ENCODE assay signal across 22 cellular contexts in genomic region chr5:143593723-143594122, GRCh38.
DNase-seq lines count a peak whose midpoint lies in the region; ATAC-seq and TF ChIP-seq lines count a peak whose summit lies in the region.
"Had no signal": no experiment of that assay in that cellular context is flagged by ENCODE, and none has a peak within 500 bp of the region (broad histone marks: within the 10 kb centered on the region; RNA-seq: fewer than 3 reads in every experiment).

No MANE protein-coding gene starts in this region.

- H3K79me1 ChIP-seq in trophoblast cell (ENCODE audit: low read length) = peaks cover 4% of the 10 kb centered on the region

- H3K14ac ChIP-seq in trophoblast cell (ENCODE audit: low read length) = no peak overlapping the region

- no peak overlapping the region for H2BK120ac ChIP-seq in trophoblast cell (ENCODE audit: insufficient read depth, low read length, poor library complexity)

- peak overlapping the region; percentile 4 for H2BK12ac ChIP-seq in trophoblast cell (ENCODE audit: low read length)

- H3K9ac ChIP-seq in mammary epithelial cell (ENCODE audit: insufficient read depth, low read length) (no peak overlapping the region), MM.1S (ENCODE audit: low read length) (peak overlapping the region; percentile 59), trophoblast cell (ENCODE audit: low read length) (no peak overlapping the region), neural progenitor cell (no peak overlapping the region)
- H3K9ac ChIP-seq: KMS-11 had no signal

- no TSS peak for BruUV-seq in MCF 10A (replicated peaks; lab: Mats Ljungman, UMichigan)
- BruUV-seq in mammary epithelial cell (replicated peaks; lab: Mats Ljungman, UMichigan) = no TSS peak

- no peaks in the 10 kb centered on the region for H3K9me2 ChIP-seq in MM.1S (replicated peaks; ENCODE audit: insufficient read depth, low read length)

- dilution Hi-C loops in mammary epithelial cell (cut with HindIII; ENCODE audit: low sequenced_read_pairs) = no loop called here

- peaks cover 22% of the 10 kb centered on the region for H3K4me1 Mint-ChIP-seq in MCF 10A (ENCODE audit: insufficient read depth, unreplicated experiment)
- peaks cover 10% of the 10 kb centered on the region for H3K4me1 Mint-ChIP-seq in neural progenitor cell

- H2AFZ ChIP-seq in mammary epithelial cell (ENCODE audit: low read depth, low read length) (no peak overlapping the region), MM.1S (ENCODE audit: low read length) (peak overlapping the region; percentile 37), trophoblast cell (ENCODE audit: insufficient read depth, low read length, poor library complexity) (no peak overlapping the region), osteoblast (ENCODE audit: low read length) (no peak overlapping the region), neural progenitor cell (replicated peaks) (no peak overlapping the region)

- H4K20me1 ChIP-seq in mammary epithelial cell (ENCODE audit: insufficient read depth, low read length) (no peaks in the 10 kb centered on the region), MM.1S (ENCODE audit: insufficient read depth, low read length) (no peaks in the 10 kb centered on the region), osteoblast (ENCODE audit: insufficient read depth, low read length) (no peaks in the 10 kb centered on the region), neural progenitor cell (ENCODE audit: low read depth) (no peaks in the 10 kb centered on the region)

- peak; percentile 51 for ATAC-seq in GM21528 (IDR thresholded peaks at IDR 0.05; ENCODE audit: low FRiP score, unreplicated experiment)
- ATAC-seq: activated CD8-positive, alpha-beta T cell treated with anti-CD3 and anti-CD28 coated beads for 36 hours; CD8-positive, alpha-beta T cell; left colon; Panc1; stimulated activated effector memory CD8-positive, alpha-beta T cell treated with anti-CD3 and anti-CD28 coated beads, Interleukin-12 subunit alpha, Interleukin-12 subunit beta, amount 100 ng/mL, for 72 hours had no signal

- no peak overlapping the region for H4K91ac ChIP-seq in trophoblast cell (ENCODE audit: low read depth, low read length)

- H3K18ac ChIP-seq in trophoblast cell (ENCODE audit: low read length) = no peak overlapping the region

- no peaks in the 10 kb centered on the region for H3K27me3 Mint-ChIP-seq in MCF 10A (ENCODE audit: insufficient read depth, unreplicated experiment)
- H3K27me3 Mint-ChIP-seq in neural progenitor cell (ENCODE audit: insufficient read depth, low read depth) = peaks cover 2% of the 10 kb centered on the region
- H3K27me3 Mint-ChIP-seq: activated CD8-positive, alpha-beta T cell treated with anti-CD3 and anti-CD28 coated beads for 36 hours had no signal

- no peak overlapping the region for H3K27ac ChIP-seq in mammary epithelial cell (ENCODE audit: insufficient read depth, low read depth, low read length)
- peak overlapping the region; percentile 86 for H3K27ac ChIP-seq in MM.1S (ENCODE audit: low read length)
- H3K27ac ChIP-seq in trophoblast cell (ENCODE audit: low read depth, low read length) = no peak overlapping the region
- no peak overlapping the region for H3K27ac ChIP-seq in osteoblast (ENCODE audit: low read depth, low read length)
- H3K27ac ChIP-seq in neural progenitor cell = no peak overlapping the region
- H3K27ac ChIP-seq: KMS-11, ovary, skin epidermis, upper lobe of left lung had no signal

- H3K9me3 Mint-ChIP-seq in MCF 10A (ENCODE audit: unreplicated experiment) = no peaks in the 10 kb centered on the region
- no peaks in the 10 kb centered on the region for H3K9me3 Mint-ChIP-seq in neural progenitor cell
- H3K9me3 Mint-ChIP-seq: CD8-positive, alpha-beta T cell; stimulated activated effector memory CD8-positive, alpha-beta T cell treated with anti-CD3 and anti-CD28 coated beads, Interleukin-12 subunit alpha, Interleukin-12 subunit beta, amount 100 ng/mL, for 72 hours had no signal

- H3K36me3 Mint-ChIP-seq in MCF 10A (ENCODE audit: insufficient read depth, unreplicated experiment) (no peaks in the 10 kb centered on the region), neural progenitor cell (no peaks in the 10 kb centered on the region)
- H3K36me3 Mint-ChIP-seq: CD8-positive, alpha-beta T cell; stimulated activated effector memory CD8-positive, alpha-beta T cell treated with anti-CD3 and anti-CD28 coated beads, Interleukin-12 subunit alpha, Interleukin-12 subunit beta, amount 100 ng/mL, for 72 hours had no signal

- TF ChIP-seq CTCF in MCF 10A (IDR thresholded peaks at IDR 0.05; ENCODE audit: unreplicated experiment) (no peak), mammary epithelial cell (conservative IDR thresholded peaks at IDR 0.05 in 1 of 2, IDR thresholded peaks at IDR 0.05 in 1 of 2; ENCODE audit: extremely low read depth in 1 of 2, insufficient read depth in 1 of 2, low read depth in 1 of 2, low read length in 2 of 2) (no peak), MM.1S (IDR thresholded peaks at IDR 0.05; ENCODE audit: low read length) (no peak), osteoblast (IDR thresholded peaks at IDR 0.05; ENCODE audit: extremely low read depth, low read depth, low read length) (no peak), neural progenitor cell (IDR thresholded peaks at IDR 0.05) (no peak)

- H3K27ac Mint-ChIP-seq in MCF 10A (ENCODE audit: low read depth, unreplicated experiment) (peak overlapping the region; percentile 87), neural progenitor cell (no peak overlapping the region)
- H3K27ac Mint-ChIP-seq: activated CD8-positive, alpha-beta T cell treated with anti-CD3 and anti-CD28 coated beads for 36 hours; CD8-positive, alpha-beta T cell; stimulated activated effector memory CD8-positive, alpha-beta T cell treated with anti-CD3 and anti-CD28 coated beads, Interleukin-12 subunit alpha, Interleukin-12 subunit beta, amount 100 ng/mL, for 72 hours had no signal

- intact Hi-C loops in MCF 10A (cut with micrococcal nuclease) = no loop called here
- intact Hi-C loops in mammary epithelial cell (cut with micrococcal nuclease) = no loop called here

- no peak overlapping the region for H2BK5ac ChIP-seq in trophoblast cell (ENCODE audit: low read depth, low read length, poor library complexity)

- H2AK5ac ChIP-seq in trophoblast cell (ENCODE audit: low read length) = no peak overlapping the region

- H4K8ac ChIP-seq in trophoblast cell (ENCODE audit: low read depth, low read length) = no peak overlapping the region

- CTCF ChIA-PET in MCF 10A (lab: Yijun Ruan, JAX) = interaction anchor here (0.8 to 1.2 kb wide), 2 partner anchors 11 to 549 kb away, joined by 3 to 5 read pairs; no protein-coding TSS in a partner anchor
- CTCF ChIA-PET in mammary epithelial cell (lab: Charles Lee; ENCODE audit: low non-redundant PET) = no interaction called here

- H3K9me3 ChIP-seq in mammary epithelial cell (replicated peaks; ENCODE audit: insufficient read depth, low read length) (no peaks in the 10 kb centered on the region), MM.1S (replicated peaks; ENCODE audit: insufficient read depth, low read length) (no peaks in the 10 kb centered on the region), trophoblast cell (ENCODE audit: insufficient read depth, low read depth, low read length) (no peaks in the 10 kb centered on the region), osteoblast (ENCODE audit: low read depth, low read length) (no peaks in the 10 kb centered on the region), neural progenitor cell (ENCODE audit: low read depth) (no peaks in the 10 kb centered on the region)
- H3K9me3 ChIP-seq: ovary, upper lobe of left lung had no signal

- DNase-seq in MCF 10A (ENCODE audit: unreplicated experiment) = no peak
- DNase-seq in mammary epithelial cell = no peak
- peak; percentile 75 for DNase-seq in MM.1S
- DNase-seq in trophoblast cell = no peak
- DNase-seq in cortex of kidney (lab: John Stamatoyannopoulos, UW) = no peak
- no peak for DNase-seq in osteoblast (ENCODE audit: insufficient read length, low spot score, missing footprints)
- no peak for DNase-seq in neural progenitor cell (ENCODE audit: low spot score)
- DNase-seq: ACHN; activated CD8-positive, alpha-beta T cell treated with anti-CD3 and anti-CD28 coated beads for 36 hours; CD8-positive, alpha-beta T cell; effector CD8-positive, alpha-beta T cell; HCEC 1CT; left colon; NCI-H146; ovary; upper lobe of left lung; WERI-Rb-1 had no signal

- WGBS in mammary epithelial cell (ENCODE audit: low coverage, missing lambda C conversion rate) = 82% methylated on average over 6 of the region's 6 CpGs
- WGBS in trophoblast cell (ENCODE audit: extremely low coverage, insufficient coverage, insufficient read length) = 100% methylated on average over 2 of the region's 6 CpGs

- no peaks in the 10 kb centered on the region for H3K27me3 ChIP-seq in mammary epithelial cell (ENCODE audit: insufficient read depth, low read length)
- H3K27me3 ChIP-seq in MM.1S (replicated peaks; ENCODE audit: insufficient read depth, low read length) = no peaks in the 10 kb centered on the region
- no peaks in the 10 kb centered on the region for H3K27me3 ChIP-seq in trophoblast cell (ENCODE audit: insufficient read depth, low read length)
- H3K27me3 ChIP-seq in osteoblast (ENCODE audit: insufficient read depth, low read length) = no peaks in the 10 kb centered on the region
- H3K27me3 ChIP-seq in neural progenitor cell = no peaks in the 10 kb centered on the region
- H3K27me3 ChIP-seq: ovary, upper lobe of left lung had no signal

- H3K36me3 ChIP-seq in mammary epithelial cell (ENCODE audit: insufficient read depth, low read length) = no peaks in the 10 kb centered on the region
- H3K36me3 ChIP-seq in MM.1S (replicated peaks; ENCODE audit: insufficient read depth, low read length) = no peaks in the 10 kb centered on the region
- H3K36me3 ChIP-seq in trophoblast cell (ENCODE audit: control insufficient read depth in 1 of 2, insufficient read depth in 2 of 2, low read length in 2 of 2) = no peaks in the 10 kb centered on the region
- H3K36me3 ChIP-seq in osteoblast (ENCODE audit: insufficient read depth, low read length) = no peaks in the 10 kb centered on the region
- H3K36me3 ChIP-seq in neural progenitor cell = no peaks in the 10 kb centered on the region
- H3K36me3 ChIP-seq: ovary, upper lobe of left lung, WERI-Rb-1 had no signal

- POLR2A ChIA-PET in MCF 10A (lab: Yijun Ruan, JAX) = interaction anchor here (0.9 to 1.9 kb wide), 5 partner anchors 17 to 193 kb away, joined by 3 to 6 read pairs (median 4); no protein-coding TSS in a partner anchor

- no peak overlapping the region for H4K12ac ChIP-seq in trophoblast cell (ENCODE audit: low read depth, low read length)

- H3K23ac ChIP-seq in trophoblast cell (ENCODE audit: low read length) = no peak overlapping the region

- in situ Hi-C loops in mammary epithelial cell (cut with MboI; ENCODE audit: low sequenced_read_pairs in 2 of 2) = no loop called here

- H3K4me1 ChIP-seq in mammary epithelial cell (ENCODE audit: insufficient read depth, low read length) = peaks cover 24% of the 10 kb centered on the region
- peaks cover 56% of the 10 kb centered on the region for H3K4me1 ChIP-seq in MM.1S (ENCODE audit: low read length)
- H3K4me1 ChIP-seq in trophoblast cell (ENCODE audit: control insufficient read depth in 1 of 2, insufficient read depth in 2 of 2, low read length in 2 of 2) = peaks cover 5 to 6% of the 10 kb centered on the region in 2 experiments
- H3K4me1 ChIP-seq in osteoblast (ENCODE audit: insufficient read depth, low read length) = peaks cover 10% of the 10 kb centered on the region
- H3K4me1 ChIP-seq in neural progenitor cell = no peaks in the 10 kb centered on the region

- H3K79me2 ChIP-seq in mammary epithelial cell (ENCODE audit: insufficient read depth, low read length) = no peaks in the 10 kb centered on the region
- peaks cover 3% of the 10 kb centered on the region; the same call in 1 of the 2 replicates for H3K79me2 ChIP-seq in MM.1S (ENCODE audit: low read length)
- H3K79me2 ChIP-seq in trophoblast cell (ENCODE audit: control insufficient read depth, insufficient read depth, low read length, poor library complexity) = no peaks in the 10 kb centered on the region
- H3K79me2 ChIP-seq in osteoblast (ENCODE audit: insufficient read depth, low read length) = no peaks in the 10 kb centered on the region
- no peaks in the 10 kb centered on the region for H3K79me2 ChIP-seq in neural progenitor cell (ENCODE audit: low read depth)

- H3K4me3 Mint-ChIP-seq in MCF 10A (ENCODE audit: unreplicated experiment) (no peak overlapping the region), neural progenitor cell (no peak overlapping the region)
- H3K4me3 Mint-ChIP-seq: activated CD8-positive, alpha-beta T cell treated with anti-CD3 and anti-CD28 coated beads for 36 hours; CD8-positive, alpha-beta T cell; stimulated activated effector memory CD8-positive, alpha-beta T cell treated with anti-CD3 and anti-CD28 coated beads, Interleukin-12 subunit alpha, Interleukin-12 subunit beta, amount 100 ng/mL, for 72 hours had no signal

- no peak overlapping the region for H3K4me3 ChIP-seq in mammary epithelial cell (replicated peaks in 1 of 3; ENCODE audit: insufficient read depth in 1 of 3, low read depth in 2 of 3, low read length in 3 of 3)
- peak overlapping the region; percentile 32 for H3K4me3 ChIP-seq in MM.1S (ENCODE audit: low read length)
- H3K4me3 ChIP-seq in trophoblast cell (ENCODE audit: low read depth, low read length) = no peak overlapping the region
- no peak overlapping the region for H3K4me3 ChIP-seq in osteoblast (ENCODE audit: insufficient read depth, low read length)
- H3K4me3 ChIP-seq in neural progenitor cell = no peak overlapping the region
- H3K4me3 ChIP-seq: ovary, skin epidermis, upper lobe of left lung had no signal

- H3K4me2 ChIP-seq in mammary epithelial cell (ENCODE audit: insufficient read depth, low read depth, low read length) (no peak overlapping the region), MM.1S (ENCODE audit: low read depth, low read length) (peak overlapping the region; percentile 86), trophoblast cell (ENCODE audit: low read length) (no peak overlapping the region), osteoblast (ENCODE audit: insufficient read depth, low read length) (no peak overlapping the region), neural progenitor cell (no peak overlapping the region)
- H3K4me2 ChIP-seq: KMS-11 had no signal

- peaks cover 29% of the 10 kb centered on the region for H3F3A ChIP-seq in MM.1S (ENCODE audit: insufficient read depth, low read length)
- H3F3A ChIP-seq in neural progenitor cell (ENCODE audit: low read depth) = no peaks in the 10 kb centered on the region

- no peak overlapping the region for H3K4ac ChIP-seq in trophoblast cell (ENCODE audit: low read depth, low read length)
